ENCODE assay signal across 13 cellular contexts in the genomic region with DNA sequence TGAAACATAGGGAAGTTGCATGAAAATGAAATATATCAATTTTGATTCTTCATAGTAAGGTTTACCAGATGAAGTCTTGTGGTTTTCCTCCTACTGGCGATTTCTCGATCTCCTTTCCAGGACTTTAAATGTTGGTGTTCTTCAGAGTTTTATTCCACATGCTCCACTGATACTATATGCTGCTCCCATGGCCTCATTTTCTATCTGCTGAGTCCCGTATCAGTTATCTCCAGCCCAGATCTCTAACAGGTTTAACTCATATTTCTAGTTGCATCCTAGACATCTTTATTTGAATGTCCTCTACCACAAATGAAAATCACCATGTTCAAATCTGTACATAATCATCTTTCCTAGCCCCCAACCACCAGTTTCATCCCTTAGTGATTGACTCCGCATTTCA.
"Had no signal": no experiment of that assay in that cellular context is flagged by ENCODE, and none has a peak within 500 bp of the region (broad histone marks: within the 10 kb centered on the region; RNA-seq: fewer than 3 reads in every experiment).

No MANE protein-coding gene starts in this region.

- H3K9me3 Mint-ChIP-seq: activated CD4-positive, alpha-beta T cell treated with anti-CD3 and anti-CD28 coated beads, Interleukin-2, amount 10 ng/mL, durations not matched to agents 7 days and 5 days; neural crest cell had no signal

- H3K27ac Mint-ChIP-seq: activated CD4-positive, alpha-beta T cell treated with anti-CD3 and anti-CD28 coated beads, Interleukin-2, amount 10 ng/mL, durations not matched to agents 7 days and 5 days had no signal

- H3K9me3 ChIP-seq: adrenal gland, gastrocnemius medialis, SJSA1, stomach, thoracic aorta had no signal

- DNase-seq: activated CD4-positive, alpha-beta T cell treated with anti-CD3 and anti-CD28 coated beads, Interleukin-2, amount 10 ng/mL, durations not matched to agents 7 days and 5 days; activated effector memory CD4-positive, alpha-beta T cell treated with Interleukin-2 at 50 U/mL for 16 hours; adrenal gland; caudate nucleus; cortex of kidney; effector memory CD4-positive, alpha-beta T cell; gastrocnemius medialis; stimulated activated CD4-positive, alpha-beta T cell treated with anti-CD3 and anti-CD28 coated beads, Interleukin-12 subunit alpha, Interleukin-12 subunit beta, amount 100 ng/mL, for 4 hours; stomach had no signal

- H3K27ac ChIP-seq: adrenal gland, gastrocnemius medialis, hepatocyte, SJSA1, stomach, thoracic aorta had no signal

- H3K27me3 ChIP-seq: adrenal gland, gastrocnemius medialis, hepatocyte, SJSA1, stomach had no signal

- H3K4me1 ChIP-seq: adrenal gland, gastrocnemius medialis, SJSA1 had no signal

- ATAC-seq: gastrocnemius medialis had no signal

- H3K4me3 Mint-ChIP-seq: activated CD4-positive, alpha-beta T cell treated with anti-CD3 and anti-CD28 coated beads, Interleukin-2, amount 10 ng/mL, durations not matched to agents 7 days and 5 days; neural crest cell had no signal

- H3K4me3 ChIP-seq: adrenal gland, gastrocnemius medialis, hepatocyte, SJSA1, stomach, thoracic aorta had no signal

- H3K27me3 Mint-ChIP-seq: activated CD4-positive, alpha-beta T cell treated with anti-CD3 and anti-CD28 coated beads, Interleukin-2, amount 10 ng/mL, durations not matched to agents 7 days and 5 days had no signal
